In genomic region chr11:36928621-36929020, GRCh38 we compare ENCODE assay signal across 33 cellular contexts.
"Had no signal": no experiment of that assay in that cellular context is flagged by ENCODE, and none has a peak within 500 bp of the region (broad histone marks: within the 10 kb centered on the region; RNA-seq: fewer than 3 reads in every experiment).

No MANE protein-coding gene starts in this region.

- H3K4me1 ChIP-seq: adrenal gland, ascending aorta, body of pancreas, breast epithelium had no signal

- H3K9me3 ChIP-seq: adrenal gland, ascending aorta, body of pancreas, breast epithelium had no signal

- H3K27me3 ChIP-seq: adrenal gland, ascending aorta, body of pancreas, brain microvascular endothelial cell, breast epithelium, cardiac muscle cell had no signal

- DNase-seq: activated effector memory CD4-positive, alpha-beta T cell treated with anti-CD3 and anti-CD28 coated beads, Interleukin-2, amount 50 U/mL, for 16 hours; activated effector memory CD4-positive, alpha-beta T cell treated with Interleukin-2 at 50 U/mL for 16 hours; activated gamma-delta T cell; activated gamma-delta T cell treated with Interleukin-2 at 50 U/mL for 16 hours; activated naive CD4-positive, alpha-beta T cell; activated naive CD4-positive, alpha-beta T cell treated with anti-CD3 and anti-CD28 coated beads for 36 hours; activated naive CD4-positive, alpha-beta T cell treated with anti-CD3 and anti-CD28 coated beads, Interleukin-2, amount 10 ng/mL, durations not matched to agents 7 days and 5 days; activated naive CD4-positive, alpha-beta T cell treated with anti-CD3 and anti-CD28 coated beads, Interleukin-2, amount 50 U/mL, for 16 hours; activated naive CD4-positive, alpha-beta T cell treated with Interleukin-2 at 50 U/mL for 16 hours; activated naive CD8-positive, alpha-beta T cell treated with anti-CD3 and anti-CD28 coated beads for 36 hours; activated naive CD8-positive, alpha-beta T cell treated with anti-CD3 and anti-CD28 coated beads, Interleukin-2, amount 10 ng/mL, durations not matched to agents 7 days and 5 days; activated naive CD8-positive, alpha-beta T cell treated with anti-CD3 and anti-CD28 coated beads, Interleukin-2, amount 50 U/mL, for 24 hours; activated T-cell treated with anti-CD3 and anti-CD28 coated beads, Interleukin-2, amount 50 U/mL, for 4 hours; activated T-cell treated with anti-CD3 and anti-CD28 coated beads, Interleukin-2, amount 50 U/mL, for 48 hours; activated T-cell treated with anti-CD3 and anti-CD28 coated beads, Interleukin-2, amount 50 U/mL, for 72 hours; adrenal gland; amniotic stem cell; amygdala; anterior cingulate cortex; aorta; body of pancreas; brain microvascular endothelial cell; caudate nucleus; central memory CD4-positive, alpha-beta T cell; cerebellar nuclear complex had no signal

- H3K4me3 ChIP-seq: adrenal gland, ascending aorta, body of pancreas, breast epithelium, cardiac muscle cell had no signal

- ATAC-seq: activated naive CD4-positive, alpha-beta T cell treated with anti-CD3 and anti-CD28 coated beads, Interleukin-2, amount 50 U/mL, for 72 hours; activated naive CD8-positive, alpha-beta T cell treated with anti-CD3 and anti-CD28 coated beads, Interleukin-2, amount 50 U/mL, for 24 hours; activated T-cell treated with anti-CD3 and anti-CD28 coated beads, Interleukin-2, amount 50 U/mL, for 4 hours; activated T-cell treated with anti-CD3 and anti-CD28 coated beads, Interleukin-2, amount 50 U/mL, for 72 hours; activated T-helper 17 cell treated with anti-CD3 and anti-CD28 coated beads, Interleukin-2, amount 50 U/mL, for 72 hours; body of pancreas had no signal

- H3K36me3 ChIP-seq: adrenal gland, ascending aorta, brain microvascular endothelial cell, breast epithelium, cardiac muscle cell had no signal

- H3K27ac ChIP-seq: adrenal gland, ascending aorta, body of pancreas, brain microvascular endothelial cell, breast epithelium, cardiac muscle cell had no signal

- FAIRE-seq: astrocyte, bronchial epithelial cell, colon had no signal
